9 cellular contexts compared by ENCODE assay signal in the genomic region with DNA sequence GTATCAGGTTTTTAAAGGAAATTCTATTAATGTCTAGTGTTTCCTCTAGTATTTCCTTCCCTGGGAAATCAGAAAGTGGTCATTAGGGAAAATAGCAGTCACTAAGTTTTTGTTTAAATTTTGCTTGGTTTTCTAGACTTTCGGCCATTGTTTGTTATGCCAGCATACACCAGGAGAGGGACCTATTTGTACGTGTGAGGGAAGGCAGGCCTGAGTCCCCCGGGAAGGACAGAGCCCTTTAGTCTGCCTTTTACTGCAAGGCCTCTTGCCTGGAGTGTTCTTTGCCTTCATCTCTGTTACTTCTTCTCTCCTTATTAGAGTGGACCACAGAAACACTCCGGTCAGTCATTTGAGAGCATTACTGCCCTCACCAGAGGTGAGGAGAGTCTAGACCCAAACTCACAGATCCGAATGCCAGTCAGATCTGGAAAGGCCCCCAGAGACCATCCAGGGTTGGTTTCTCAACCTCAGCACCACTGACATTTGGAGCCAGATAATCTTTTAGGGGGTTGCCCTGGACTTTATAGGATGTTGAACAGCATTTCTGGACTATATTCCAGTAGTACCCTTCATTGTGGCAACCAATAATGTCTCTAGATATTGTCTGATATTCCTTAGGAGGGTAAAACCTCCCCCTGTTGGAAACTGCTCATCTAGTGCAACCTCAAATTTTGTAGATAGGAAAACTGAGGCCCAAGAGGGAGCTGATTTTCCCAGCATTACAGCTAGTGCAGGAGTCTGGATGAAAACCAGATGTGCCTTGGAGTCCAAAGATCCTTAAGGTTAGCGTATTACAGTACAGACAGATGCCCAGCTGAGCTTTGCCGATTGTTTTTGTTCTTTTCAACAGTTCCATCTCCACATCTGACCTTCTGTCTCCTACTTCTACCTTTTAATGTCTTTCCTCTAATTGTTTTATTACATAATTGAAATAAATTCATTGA.
DNase-seq lines count a peak whose midpoint lies in the region; TF ChIP-seq lines count a peak whose summit lies in the region.
"Had no signal": no experiment of that assay in that cellular context is flagged by ENCODE, and none has a peak within 500 bp of the region (broad histone marks: within the 10 kb centered on the region; RNA-seq: fewer than 3 reads in every experiment).

No MANE protein-coding gene starts in this region.

- intact Hi-C loops in dorsolateral prefrontal cortex (cut with DNase I), result loop anchor here (5.0 to 10.0 kb wide), 4 partner anchors 108 to 375 kb away; a partner anchor contains a TSS
- intact Hi-C loops in ovary (cut with DNase I), result no loop called here

- no peak for TF ChIP-seq POLR2A in ovary (IDR thresholded peaks at IDR 0.05)

- H3K9me3 ChIP-seq in BE2C (no peaks in the 10 kb centered on the region), Karpas-422 (ENCODE audit: low read length) (no peaks in the 10 kb centered on the region), ovary (no peaks in the 10 kb centered on the region)

- DNase-seq in BE2C (peak; percentile 65), Karpas-422 (peak; percentile 67), dorsolateral prefrontal cortex (peak in 1 of 10 donors; percentile 39), mucosa of gallbladder (ENCODE audit: low spot score) (peak; percentile 21), MV-4-11 (lab: John Stamatoyannopoulos, UW) (no peak), NOMO-1 (lab: John Stamatoyannopoulos, UW; ENCODE audit: unreplicated experiment in 2 of 2) (no peak), NCI-H146 treated with DMSO at 0.1 percent for 48 hours (lab: John Stamatoyannopoulos, UW; ENCODE audit: unreplicated experiment) (no peak), ovary (no peak)
- DNase-seq: activated naive CD8-positive, alpha-beta T cell treated with anti-CD3 and anti-CD28 coated beads, Interleukin-2, amount 10 ng/mL, durations not matched to agents 7 days and 5 days had no signal

- no peak overlapping the region for H3K4me2 ChIP-seq in Karpas-422 (ENCODE audit: low read depth, low read length, poor library complexity, severe bottlenecking)

- no peaks in the 10 kb centered on the region for H4K20me1 ChIP-seq in Karpas-422 (ENCODE audit: insufficient read depth, low read depth, low read length)

- H3K9me2 ChIP-seq in Karpas-422 (replicated peaks; ENCODE audit: insufficient read depth, low read length), result no peaks in the 10 kb centered on the region

- H3K27ac ChIP-seq in Karpas-422 (ENCODE audit: low read length) (no peak overlapping the region), dorsolateral prefrontal cortex (peak overlapping the region in 12 of 59 donors; percentile 2 to 45 (median 26)), ovary (no peak overlapping the region)

- H3K4me3 ChIP-seq in BE2C (ENCODE audit: low read depth, low read length) (no peak overlapping the region), Karpas-422 (ENCODE audit: low read length) (no peak overlapping the region), dorsolateral prefrontal cortex (no peak overlapping the region), ovary (no peak overlapping the region)

- H3K27me3 ChIP-seq in BE2C, result no peaks in the 10 kb centered on the region
- H3K27me3 ChIP-seq in Karpas-422 (ENCODE audit: low read length), result no peaks in the 10 kb centered on the region
- no peaks in the 10 kb centered on the region for H3K27me3 ChIP-seq in dorsolateral prefrontal cortex
- no peaks in the 10 kb centered on the region for H3K27me3 ChIP-seq in ovary

- peaks cover 11% of the 10 kb centered on the region; the same call in 1 of the 2 replicates for H3K79me2 ChIP-seq in Karpas-422 (ENCODE audit: low read length)

- no peak for TF ChIP-seq EP300 in ovary (IDR thresholded peaks at IDR 0.05)

- H3K4me1 ChIP-seq in BE2C (peaks cover 6% of the 10 kb centered on the region; the same call in 1 of the 2 replicates), Karpas-422 (ENCODE audit: low read length) (no peaks in the 10 kb centered on the region), ovary (ENCODE audit: insufficient read depth) (no peaks in the 10 kb centered on the region)

- TF ChIP-seq CTCF in BE2C (IDR thresholded peaks at IDR 0.05; ENCODE audit: low read depth, low read length) (peak; percentile 77), dorsolateral prefrontal cortex (IDR thresholded peaks at IDR 0.05 in 54 of 56, conservative IDR thresholded peaks at IDR 0.05 in 2 of 56; ENCODE audit: low read depth in 1 of 56, partially characterized antibody in 56 of 56) (peak in 54 of 56 donors; percentile 19 to 73 (median 49)), ovary (IDR thresholded peaks at IDR 0.05) (no peak)

- H3K36me3 ChIP-seq in BE2C (no peaks in the 10 kb centered on the region), Karpas-422 (ENCODE audit: insufficient read depth, low read length) (peaks cover 63% of the 10 kb centered on the region), ovary (no peaks in the 10 kb centered on the region)

- H2AFZ ChIP-seq in Karpas-422 (ENCODE audit: low read length), result no peak overlapping the region

- H3K9ac ChIP-seq in Karpas-422 (ENCODE audit: low read length), result no peak overlapping the region

- 58 to 64% (median 59%) methylated on average over 7 of the region's 7 CpGs for WGBS in ovary, 3 donors

Comparison
In these comparisons a context has a peak if more than half of its experiments do, and no peak if none do; other contexts are left out.
1. DNase-seq: peak in BE2C (single experiment), Karpas-422 (single experiment) and mucosa of gallbladder (single experiment); none in MV-4-11 (single experiment), NOMO-1 (0 of 2), NCI-H146 treated with DMSO at 0.1 percent for 48 hours (single experiment) and ovary (0 of 5).
2. CTCF ChIP-seq: peak in BE2C (single experiment) and dorsolateral prefrontal cortex (54 of 56); none in ovary (0 of 3).
3. intact Hi-C loops: an anchor here in dorsolateral prefrontal cortex (5.0 to 10.0 kb wide); none called in ovary.